In the genomic region with DNA sequence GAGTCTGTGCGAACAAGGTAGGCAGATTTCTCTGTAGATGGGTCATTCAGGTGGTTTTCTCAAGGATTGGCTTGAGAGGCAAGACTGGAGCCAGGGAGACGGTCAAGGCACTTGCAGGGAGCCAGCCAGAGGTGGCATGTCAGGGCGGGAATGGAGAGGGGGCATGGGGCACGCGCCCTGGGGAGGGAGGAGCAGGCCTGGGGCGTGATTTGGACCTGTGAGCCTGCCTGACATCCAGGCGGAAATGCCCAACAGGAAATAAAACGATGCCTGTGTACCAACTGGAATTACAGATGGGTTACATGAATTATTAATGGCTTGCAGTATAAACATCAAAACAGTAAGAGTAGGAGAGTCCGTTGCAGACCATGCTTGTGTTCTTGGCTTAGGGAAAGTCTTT, we compare ENCODE assay signal across 11 cellular contexts. TPM values are rescaled to one million over a fixed set of nuclear protein-coding genes. Genes with fewer than 3 reads are reported as not detected.
DNase-seq lines count a peak whose midpoint lies in the region; ATAC-seq and TF ChIP-seq lines count a peak whose summit lies in the region.
"Had no signal": no experiment of that assay in that cellular context is flagged by ENCODE, and none has a peak within 500 bp of the region (broad histone marks: within the 10 kb centered on the region; RNA-seq: fewer than 3 reads in every experiment).

No MANE protein-coding gene starts in this region.

- peaks cover 4% of the 10 kb centered on the region for H3K27me3 Mint-ChIP-seq in HFFc6 (ENCODE audit: insufficient read depth)
- H3K27me3 Mint-ChIP-seq in stimulated activated memory B cell treated with anti-CD40 and anti-IgM and Interleukin-4, amounts not matched to agents 10 μg/mL and 1 μg/mL and 100 μg/mL, for 72 hours = no peaks in the 10 kb centered on the region

- H3K36me3 ChIP-seq in ascending aorta = no peaks in the 10 kb centered on the region

- H3K36me3 Mint-ChIP-seq in HFFc6 (ENCODE audit: low read depth) = peaks cover 51% of the 10 kb centered on the region
- H3K36me3 Mint-ChIP-seq in stimulated activated memory B cell treated with anti-CD40 and anti-IgM and Interleukin-4, amounts not matched to agents 10 μg/mL and 1 μg/mL and 100 μg/mL, for 72 hours = peaks cover 39% of the 10 kb centered on the region

- H3K9me3 Mint-ChIP-seq in HFFc6 = no peaks in the 10 kb centered on the region
- H3K9me3 Mint-ChIP-seq in stimulated activated memory B cell treated with anti-CD40 and anti-IgM and Interleukin-4, amounts not matched to agents 10 μg/mL and 1 μg/mL and 100 μg/mL, for 72 hours = no peaks in the 10 kb centered on the region
- H3K9me3 Mint-ChIP-seq: T-helper 2 cell treated with Interferon-gamma antibody and Interleukin-4, amounts not matched to agents 5 μg/mL and 100 μg/mL, for 36 hours had no signal

- H3K27ac ChIP-seq in ascending aorta = peak overlapping the region; percentile 1 to 34

- peak overlapping the region; percentile 58 for H3K27ac Mint-ChIP-seq in HFFc6
- peak overlapping the region; percentile 23 for H3K27ac Mint-ChIP-seq in stimulated activated memory B cell treated with anti-CD40 and anti-IgM and Interleukin-4, amounts not matched to agents 10 μg/mL and 1 μg/mL and 100 μg/mL, for 72 hours
- H3K27ac Mint-ChIP-seq: T-helper 2 cell treated with Interferon-gamma antibody and Interleukin-4, amounts not matched to agents 5 μg/mL and 100 μg/mL, for 36 hours had no signal

- H3K27me3 ChIP-seq in ascending aorta = no peaks in the 10 kb centered on the region
- H3K27me3 ChIP-seq: tibial nerve had no signal

- intact Hi-C loops in ascending aorta (cut with DNase I) = no loop called here

- H3K4me1 Mint-ChIP-seq in HFFc6 (ENCODE audit: low read depth) = peaks cover 72% of the 10 kb centered on the region
- H3K4me1 Mint-ChIP-seq in stimulated activated memory B cell treated with anti-CD40 and anti-IgM and Interleukin-4, amounts not matched to agents 10 μg/mL and 1 μg/mL and 100 μg/mL, for 72 hours = peaks cover 64% of the 10 kb centered on the region

- TF ChIP-seq CTCF in HFFc6 (IDR thresholded peaks at IDR 0.05) (no peak), ascending aorta (IDR thresholded peaks at IDR 0.05) (no peak)

- DNase-seq in HFFc6 (no peak), ascending aorta (ENCODE audit: low spot score in 2 of 2) (no peak), kidney tubule cell (ENCODE audit: low spot score) (peak; percentile 44), NCI-H2081 treated with DMSO at 0.1 percent for 48 hours (lab: John Stamatoyannopoulos, UW) (no peak), NCI-H187 treated with DMSO at 0.1 percent for 48 hours (lab: John Stamatoyannopoulos, UW) (no peak), A172 (ENCODE audit: low spot score) (no peak)
- DNase-seq: DND-41, NCI-H1048 had no signal

- H3K9me3 ChIP-seq in ascending aorta = no peaks in the 10 kb centered on the region
- H3K9me3 ChIP-seq: tibial nerve had no signal

- no peak overlapping the region for H3K4me3 ChIP-seq in ascending aorta
- H3K4me3 ChIP-seq: tibial nerve had no signal

- ATAC-seq in stimulated activated memory B cell treated with anti-CD40 and anti-IgM and Interleukin-4, amounts not matched to agents 10 μg/mL and 1 μg/mL and 100 μg/mL, for 72 hours = no peak

- H3K4me1 ChIP-seq in ascending aorta = peaks cover 6 to 50% of the 10 kb centered on the region in 2 donors

- no peak overlapping the region for H3K4me3 Mint-ChIP-seq in HFFc6
- no peak overlapping the region for H3K4me3 Mint-ChIP-seq in stimulated activated memory B cell treated with anti-CD40 and anti-IgM and Interleukin-4, amounts not matched to agents 10 μg/mL and 1 μg/mL and 100 μg/mL, for 72 hours
- H3K4me3 Mint-ChIP-seq: T-helper 2 cell treated with Interferon-gamma antibody and Interleukin-4, amounts not matched to agents 5 μg/mL and 100 μg/mL, for 36 hours had no signal

RNA-seq across cellular contexts. Expression of a gene that starts 8.6 kb away (rescaled TPM):
- 10 to 100 TPM; 51.0 to 69.8 (median 61.2) TPM for total RNA-seq in HFFc6 (2021; fragmentation: NEBNext Ultra II Directional; extraction: Animal tissue kit (Norgen Biotek cat#: 25700))
- 186 TPM for total RNA-seq in ascending aorta
- 103 and 123 TPM in 2 replicates for total RNA-seq in A172 (2014; rRNA removed; shearing (Covaris generic))

RNA-seq across cellular contexts. Expression of a gene that starts 52.7 kb away (rescaled TPM):
- 10 to 100 TPM; 21.3 to 26.3 (median 25.5) TPM for total RNA-seq in HFFc6 (2021; fragmentation: NEBNext Ultra II Directional; extraction: Animal tissue kit (Norgen Biotek cat#: 25700))
- total RNA-seq in ascending aorta = 4.2 TPM
- 55.3 and 56.3 TPM in 2 replicates for total RNA-seq in A172 (2014; rRNA removed; shearing (Covaris generic))
